In the genomic region with DNA sequence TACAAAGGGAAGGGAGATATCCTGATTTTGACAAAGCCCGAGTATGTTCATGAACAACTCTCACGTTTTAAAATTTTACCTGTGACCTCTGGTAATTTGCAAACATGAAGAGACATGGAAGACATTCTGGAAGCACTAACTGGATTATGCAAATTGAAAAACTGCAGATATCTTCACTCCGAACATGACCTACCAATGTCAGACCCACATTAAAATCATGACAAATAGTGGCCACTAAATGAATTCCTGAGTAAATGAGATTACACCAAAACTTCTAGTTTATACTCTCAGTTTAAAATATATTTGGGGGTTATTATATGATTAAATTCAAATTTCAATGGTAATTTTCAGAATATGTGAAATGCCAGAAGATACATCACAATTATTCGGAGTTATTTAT, we compare ENCODE assay signal across 29 cellular contexts.
"Had no signal": no experiment of that assay in that cellular context is flagged by ENCODE, and none has a peak within 500 bp of the region (broad histone marks: within the 10 kb centered on the region; RNA-seq: fewer than 3 reads in every experiment).

No MANE protein-coding gene starts in this region.

- FAIRE-seq: endometrium had no signal

- H3K4me3 ChIP-seq: breast epithelium, cardiac muscle cell, colonic mucosa, esophagus squamous epithelium, gastroesophageal sphincter, heart right ventricle, hepatocyte had no signal

- DNase-seq: activated CD4-positive, alpha-beta memory T cell treated with anti-CD3 and anti-CD28 coated beads, Interleukin-2, amount 10 ng/mL, durations not matched to agents 7 days and 5 days; activated CD4-positive, alpha-beta T cell treated with anti-CD3 and anti-CD28 coated beads for 1 hour; activated CD4-positive, alpha-beta T cell treated with anti-CD3 and anti-CD28 coated beads for 4 hours; activated CD4-positive, alpha-beta T cell treated with anti-CD3 and anti-CD28 coated beads, Interleukin-2, amount 10 ng/mL, durations not matched to agents 7 days and 5 days; activated CD4-positive, alpha-beta T cell treated with anti-CD3 and anti-CD28 coated beads, Interleukin-2, amount 50 U/mL, for 4 hours; activated CD8-positive, alpha-beta memory T cell treated with anti-CD3 and anti-CD28 coated beads, Interleukin-2, amount 50 U/mL, for 48 hours; activated effector memory CD4-positive, alpha-beta T cell treated with Interleukin-2 at 50 U/mL for 16 hours; activated naive CD4-positive, alpha-beta T cell treated with anti-CD3 and anti-CD28 coated beads for 36 hours; activated naive CD8-positive, alpha-beta T cell treated with anti-CD3 and anti-CD28 coated beads for 36 hours; activated naive CD8-positive, alpha-beta T cell treated with anti-CD3 and anti-CD28 coated beads, Interleukin-2, amount 50 U/mL, for 24 hours; activated T-cell treated with anti-CD3 and anti-CD28 coated beads for 4 hours; activated T-cell treated with anti-CD3 and anti-CD28 coated beads, Interleukin-2, amount 50 U/mL, for 24 hours; amygdala; aorta; central memory CD4-positive, alpha-beta T cell; cerebellar nuclear complex; colonic mucosa; effector CD8-positive, alpha-beta T cell; esophagus squamous epithelium; foreskin melanocyte; heart right ventricle; T-helper 2 cell had no signal

- ATAC-seq: activated naive CD8-positive, alpha-beta T cell treated with anti-CD3 and anti-CD28 coated beads, Interleukin-2, amount 50 U/mL, for 24 hours; activated T-helper 17 cell treated with anti-CD3 and anti-CD28 coated beads, Interleukin-2, amount 50 U/mL, for 72 hours; gastroesophageal sphincter; heart right ventricle; WTC11 had no signal
